1 cellular context compared by ENCODE assay signal in genomic region chr12:132329036-132329738, GRCh38.
TF ChIP-seq lines count a peak whose summit lies in the region.

Gene GALNT9 (minus strand): TSS chr12:132329589. CDS start chr12:132329203, 386 bp downstream.

TF ChIP-seq in WTC11, 78 proteins besides CTCF, POLR2A, EP300 and RAD21 (continued from another document):
- TF ChIP-seq ATF6 (CRISPR knock-in tag; IDR thresholded peaks at IDR 0.05) (no peak), JUN (CRISPR knock-in tag; IDR thresholded peaks at IDR 0.05) (0 out of 2 replicates have a peak, but pooled peaks have one; percentile 29), MAX (CRISPR knock-in tag; IDR thresholded peaks at IDR 0.05) (no peak; the same call in 1 of the 2 replicates), PRRX2 (CRISPR knock-in tag; IDR thresholded peaks at IDR 0.05) (no peak), ZNF232 (CRISPR knock-in tag; IDR thresholded peaks at IDR 0.05) (no peak), SP1 (CRISPR knock-in tag; conservative IDR thresholded peaks at IDR 0.05) (no peak), AR (CRISPR knock-in tag; IDR thresholded peaks at IDR 0.05) (no peak), KAT7 (CRISPR knock-in tag; IDR thresholded peaks at IDR 0.05; ENCODE audit: borderline replicate concordance) (no peak), ZNF317 (CRISPR knock-in tag; IDR thresholded peaks at IDR 0.05; ENCODE audit: borderline replicate concordance, low read depth) (no peak), ERG (CRISPR knock-in tag; IDR thresholded peaks at IDR 0.05) (no peak), ZNF396 (CRISPR knock-in tag; IDR thresholded peaks at IDR 0.05; ENCODE audit: borderline replicate concordance) (no peak), ZNF425 (CRISPR knock-in tag; conservative IDR thresholded peaks at IDR 0.05) (no peak), ZNF219 (CRISPR knock-in tag; IDR thresholded peaks at IDR 0.05; ENCODE audit: borderline replicate concordance) (no peak), ZSCAN18 (CRISPR knock-in tag; IDR thresholded peaks at IDR 0.05) (no peak), FOXP1 (CRISPR knock-in tag; IDR thresholded peaks at IDR 0.05; ENCODE audit: borderline replicate concordance) (peak; percentile 67; the same call in 1 of the 2 replicates), USF2 (CRISPR knock-in tag; IDR thresholded peaks at IDR 0.05) (0 out of 2 replicates have a peak, but pooled peaks have one; percentile 6), ZNF423 (CRISPR knock-in tag; IDR thresholded peaks at IDR 0.05) (0 out of 2 replicates have a peak, but pooled peaks have one; percentile 11), GTF2I (CRISPR knock-in tag; conservative IDR thresholded peaks at IDR 0.05) (no peak), IRF2 (CRISPR knock-in tag; IDR thresholded peaks at IDR 0.05; ENCODE audit: borderline replicate concordance, low read depth) (no peak), ARID4B (CRISPR knock-in tag; IDR thresholded peaks at IDR 0.05; ENCODE audit: borderline replicate concordance) (peak; percentile 69; the same call in 1 of the 2 replicates)
